In genomic region chr3:152299243-152299976, GRCh38 we compare ENCODE assay signal across 8 cellular contexts. TPM values are rescaled to one million over a fixed set of nuclear protein-coding genes. Genes with fewer than 3 reads are reported as not detected.
DNase-seq lines count a peak whose midpoint lies in the region; ATAC-seq and TF ChIP-seq lines count a peak whose summit lies in the region.

No MANE protein-coding gene starts in this region.

- 69 to 81% methylated on average over 7 to 9 of the region's 9 CpGs for WGBS in endodermal cell (ENCODE audit: insufficient coverage in 1 of 2, insufficient read length in 1 of 2), 2 experiments

- H3K4me3 ChIP-seq in upper lobe of right lung: peak overlapping the region; percentile 29
- no peak overlapping the region for H3K4me3 ChIP-seq in endodermal cell (ENCODE audit: low read length)

- H3K27ac Mint-ChIP-seq in CD14-positive monocyte: peak overlapping the region; percentile 84 to 98 (median 96)
- no peak overlapping the region for H3K27ac Mint-ChIP-seq in endodermal cell

- intact Hi-C loops in CD14-positive monocyte (cut with micrococcal nuclease) (loop anchor here in 1 of 2 donors (10.0 kb wide), 1 partner anchor 55 kb away; no protein-coding TSS in a partner anchor), left colon (cut with DNase I, micrococcal nuclease) (no loop called here), upper lobe of right lung (cut with DNase I) (no loop called here)

- H3K4me1 Mint-ChIP-seq in CD14-positive monocyte: peaks cover 74% of the 10 kb centered on the region
- H3K4me1 Mint-ChIP-seq in endodermal cell: peaks cover 34% of the 10 kb centered on the region

- H3K4me1 ChIP-seq in upper lobe of right lung: peaks cover 91% of the 10 kb centered on the region
- H3K4me1 ChIP-seq in endodermal cell (ENCODE audit: control insufficient read depth, insufficient read depth, low read length): no peaks in the 10 kb centered on the region

- H3K27me3 ChIP-seq in upper lobe of right lung: no peaks in the 10 kb centered on the region
- H3K27me3 ChIP-seq in endodermal cell (ENCODE audit: control insufficient read depth, insufficient read depth, low read length, poor library complexity, severe bottlenecking): peaks cover 88% of the 10 kb centered on the region

- H3K27ac ChIP-seq in angular gyrus (ENCODE audit: low read depth, low read length) (peak overlapping the region; percentile 84), upper lobe of right lung (peak overlapping the region; percentile 39), endodermal cell (ENCODE audit: low read depth, low read length) (no peak overlapping the region)

- ATAC-seq in HG03108 (IDR thresholded peaks at IDR 0.05; ENCODE audit: unreplicated experiment) (peak; percentile 8), left colon (peak; percentile 11), upper lobe of right lung (no peak)

- no peak for DNase-seq in CD14-positive monocyte (ENCODE audit: low spot score)
- DNase-seq in left colon: no peak
- no peak for DNase-seq in upper lobe of right lung
- no peak for DNase-seq in SKM-1 treated with dmso at 0.1 percent for 144 hours (lab: John Stamatoyannopoulos, UW; ENCODE audit: unreplicated experiment)
- DNase-seq in AG20443 (ENCODE audit: low spot score): no peak
- no peak for DNase-seq in endodermal cell

- TF ChIP-seq CTCF in CD14-positive monocyte (IDR thresholded peaks at IDR 0.05) (no peak), upper lobe of right lung (IDR thresholded peaks at IDR 0.05) (no peak), endodermal cell (conservative IDR thresholded peaks at IDR 0.05) (no peak)

- H3K9me3 Mint-ChIP-seq in CD14-positive monocyte: no peaks in the 10 kb centered on the region
- H3K9me3 Mint-ChIP-seq in endodermal cell: no peaks in the 10 kb centered on the region

- no peak overlapping the region for H3K9ac ChIP-seq in endodermal cell (ENCODE audit: extremely low read depth, low read length, poor library complexity, severe bottlenecking)

- H3K36me3 ChIP-seq in upper lobe of right lung: peaks cover 22% of the 10 kb centered on the region
- H3K36me3 ChIP-seq in endodermal cell (ENCODE audit: control insufficient read depth, insufficient read depth, low read length): no peaks in the 10 kb centered on the region

- no peaks in the 10 kb centered on the region for H3K27me3 Mint-ChIP-seq in CD14-positive monocyte (ENCODE audit: low read depth in 3 of 3)
- peaks cover 73% of the 10 kb centered on the region for H3K27me3 Mint-ChIP-seq in endodermal cell (ENCODE audit: insufficient read depth)

- peaks cover 26 to 31% of the 10 kb centered on the region in 2 donors for H3K36me3 Mint-ChIP-seq in CD14-positive monocyte
- H3K36me3 Mint-ChIP-seq in endodermal cell (ENCODE audit: low read depth): no peaks in the 10 kb centered on the region

- H3K9me3 ChIP-seq in upper lobe of right lung (no peaks in the 10 kb centered on the region), endodermal cell (ENCODE audit: control insufficient read depth, low read length) (no peaks in the 10 kb centered on the region)

- H3K4me3 Mint-ChIP-seq in CD14-positive monocyte (peak overlapping the region; percentile 74 to 85), endodermal cell (no peak overlapping the region)

RNA-seq across cellular contexts. Expression of gene MBNL1, which starts 30.7 kb away (rescaled TPM):
- polyA plus RNA-seq in CD14-positive monocyte: 100 to 1,000 TPM; 191 to 204 TPM
- total RNA-seq in left colon (100 to 1,000 TPM; 154 to 183 TPM), upper lobe of right lung (229 TPM), endodermal cell (1 to 10 TPM; 1.3 to 4.9 TPM)
- 15.2 TPM for polyA plus RNA-seq in endodermal cell (2013, experiment 1 of 2)
- 13.7 TPM for polyA plus RNA-seq in endodermal cell (2013, experiment 2 of 2)

Comparison
In these comparisons a context has a peak if more than half of its experiments do, and no peak if none do; other contexts are left out.
1. RNA of gene MBNL1, which starts 30.7 kb away (total RNA-seq): 229 TPM in upper lobe of right lung (single experiment) and 154 to 183 TPM in left colon; 1.3 to 4.9 TPM in endodermal cell; every median in the first group is over 10 times any median in the second.